Comparison of ENCODE assay signal across 1 cellular context in the genomic region with DNA sequence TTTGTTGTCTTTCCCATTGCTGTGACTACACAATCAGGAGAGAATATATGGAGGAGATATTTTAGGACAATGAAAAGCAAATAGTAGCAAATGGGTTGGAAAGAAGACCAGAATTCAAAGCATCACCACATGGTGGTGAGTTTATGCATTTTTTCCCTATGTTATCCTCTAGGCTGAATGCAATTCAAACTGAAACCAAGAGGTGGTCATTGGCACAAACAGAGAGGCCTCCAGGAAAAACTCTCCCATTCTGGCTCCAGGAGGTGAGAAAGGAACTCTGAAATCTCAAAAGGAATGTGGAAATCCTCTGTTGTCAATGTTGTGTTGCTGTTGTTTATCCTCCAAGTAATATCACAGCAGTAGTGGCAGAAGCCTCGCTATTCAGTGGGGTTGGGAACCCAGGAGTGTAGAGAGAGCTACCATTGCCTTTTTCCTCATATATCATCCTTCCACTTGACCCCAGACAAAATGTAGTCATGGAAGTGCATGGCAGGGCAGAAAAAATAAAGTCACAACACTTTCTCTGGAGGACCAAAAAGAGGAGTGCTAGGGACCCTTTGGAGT.
TF ChIP-seq lines count a peak whose summit lies in the region.

No MANE protein-coding gene starts in this region.

TF ChIP-seq in HCT116, 20 proteins besides CTCF, POLR2A, EP300 and RAD21 (continued from another document):
- TF ChIP-seq, protein P1, sequence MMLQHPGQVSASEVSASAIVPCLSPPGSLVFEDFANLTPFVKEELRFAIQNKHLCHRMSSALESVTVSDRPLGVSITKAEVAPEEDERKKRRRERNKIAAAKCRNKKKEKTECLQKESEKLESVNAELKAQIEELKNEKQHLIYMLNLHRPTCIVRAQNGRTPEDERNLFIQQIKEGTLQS (IDR thresholded peaks at IDR 0.05), result no peak
- TF ChIP-seq SIN3A (IDR thresholded peaks at IDR 0.05; ENCODE audit: low read depth) (no peak), POLR2AphosphoS5 (IDR thresholded peaks at IDR 0.05; ENCODE audit: low read depth, low read length) (no peak), JUND (IDR thresholded peaks at IDR 0.05) (no peak), TCF7L2 (IDR thresholded peaks at IDR 0.05; ENCODE audit: borderline replicate concordance, extremely low read depth, insufficient read depth, insufficient read length) (no peak)
